ENCODE assay signal across 1 cellular context in genomic region chr9:114314881-114315722, GRCh38.
TF ChIP-seq lines count a peak whose summit lies in the region.

No MANE protein-coding gene starts in this region.

TF ChIP-seq in A549, 52 proteins besides CTCF, POLR2A, EP300 and RAD21:
- TF ChIP-seq ATOH8 (CRISPR knock-in tag; IDR thresholded peaks at IDR 0.05; ENCODE audit: low read depth) (no peak), MAZ (IDR thresholded peaks at IDR 0.05; ENCODE audit: borderline replicate concordance, low read depth, low read length) (no peak), CHD4 (IDR thresholded peaks at IDR 0.05; ENCODE audit: borderline replicate concordance) (no peak), BCL3 (IDR thresholded peaks at IDR 0.05) (no peak), HES2 (IDR thresholded peaks at IDR 0.05) (no peak), MYC (IDR thresholded peaks at IDR 0.05; ENCODE audit: borderline replicate concordance, low read length) (no peak), PBX3 (IDR thresholded peaks at IDR 0.05) (no peak), NFE2L2 (conservative IDR thresholded peaks at IDR 0.05; ENCODE audit: low read length) (no peak), JUNB (IDR thresholded peaks at IDR 0.05) (no peak), HOXB5 (CRISPR knock-in tag; IDR thresholded peaks at IDR 0.05) (no peak), ZNF302 (CRISPR knock-in tag; IDR thresholded peaks at IDR 0.05) (no peak), ESRRA (IDR thresholded peaks at IDR 0.05; ENCODE audit: borderline replicate concordance, low read length) (no peak), E2F6 (IDR thresholded peaks at IDR 0.05; ENCODE audit: borderline replicate concordance, low read depth) (no peak), RCOR1 (IDR thresholded peaks at IDR 0.05; ENCODE audit: low read depth, low read length) (no peak), NPAS2 (CRISPR knock-in tag; IDR thresholded peaks at IDR 0.05; ENCODE audit: borderline replicate concordance) (no peak), ZC3H11A (IDR thresholded peaks at IDR 0.05) (no peak)
